In the genomic region with DNA sequence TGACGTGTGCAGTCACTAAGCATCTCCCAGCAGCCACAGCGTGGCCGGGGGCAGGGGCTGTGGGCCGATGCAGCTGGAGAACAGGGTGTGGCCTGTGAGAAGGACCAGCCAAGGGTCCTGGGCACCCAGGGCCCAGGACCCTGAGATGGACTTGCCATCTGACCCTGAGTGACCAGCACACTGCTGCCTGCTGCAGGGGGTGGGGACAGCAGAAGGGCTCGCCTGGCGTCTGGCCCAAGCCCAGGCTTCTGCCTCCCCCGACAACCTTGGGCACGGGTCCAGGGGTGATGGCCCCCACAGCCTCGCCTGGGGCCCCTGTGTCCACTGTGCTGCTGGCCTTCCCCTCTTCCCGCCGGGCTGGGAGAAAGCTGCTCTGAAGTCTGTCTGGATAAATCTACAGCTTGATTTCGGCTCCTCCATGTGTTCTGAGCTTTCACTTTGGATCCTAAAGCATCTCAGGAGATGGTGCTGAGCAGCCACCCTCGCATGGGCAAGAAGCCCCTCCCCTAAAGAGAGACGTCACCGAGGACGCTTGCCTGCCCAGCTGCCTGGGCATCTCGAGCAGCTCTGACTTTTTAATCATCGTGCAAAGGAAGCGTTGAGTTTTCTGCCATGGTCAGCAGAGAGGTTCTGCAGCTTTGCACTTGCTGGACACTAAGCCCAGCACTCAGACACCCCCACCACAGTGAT, we compare ENCODE assay signal across 22 cellular contexts. TPM values are rescaled to one million over a fixed set of nuclear protein-coding genes. Genes with fewer than 3 reads are reported as not detected.
DNase-seq lines count a peak whose midpoint lies in the region; ATAC-seq and TF ChIP-seq lines count a peak whose summit lies in the region.
"Had no signal": no experiment of that assay in that cellular context is flagged by ENCODE, and none has a peak within 500 bp of the region (broad histone marks: within the 10 kb centered on the region; RNA-seq: fewer than 3 reads in every experiment).

No MANE protein-coding gene starts in this region.

- H3K4me3 ChIP-seq in SK-N-SH (ENCODE audit: low read depth in 2 of 2, low read length in 1 of 2): no peak overlapping the region
- H3K4me3 ChIP-seq: MG63, PC-9, SJSA1 had no signal

- ATAC-seq in SK-N-SH treated with all-trans-retinoic acid at 6 μM for 48 hours: no peak
- no peak for ATAC-seq in foreskin keratinocyte
- no peak for ATAC-seq in GM18870 (IDR thresholded peaks at IDR 0.05; ENCODE audit: unreplicated experiment)
- ATAC-seq: HepG2 had no signal

- H3K27ac ChIP-seq in SK-N-SH (ENCODE audit: low read depth in 2 of 2, low read length in 1 of 2) (no peak overlapping the region), cingulate gyrus (ENCODE audit: low read depth, low read length) (peak overlapping the region; percentile 19), foreskin keratinocyte (no peak overlapping the region)
- H3K27ac ChIP-seq: KMS-11, PC-9, SJSA1 had no signal

- no peak overlapping the region for H3K4me2 ChIP-seq in SK-N-SH
- H3K4me2 ChIP-seq: KMS-11, PC-9 had no signal

- no peak for TF ChIP-seq EP300 in SK-N-SH (IDR thresholded peaks at IDR 0.05; ENCODE audit: borderline replicate concordance in 1 of 2, low read depth in 1 of 2, low read length in 1 of 2)

- no peaks in the 10 kb centered on the region for H3F3A ChIP-seq in SK-N-SH (replicated peaks; ENCODE audit: insufficient read depth)

- H2AFZ ChIP-seq in SK-N-SH (ENCODE audit: low read depth): no peak overlapping the region
- H2AFZ ChIP-seq: PC-9 had no signal

- H3K9me3 ChIP-seq in SK-N-SH: no peaks in the 10 kb centered on the region
- H3K9me3 ChIP-seq: Caco-2, MG63, SJSA1 had no signal

- no peaks in the 10 kb centered on the region for H3K27me3 ChIP-seq in SK-N-SH (ENCODE audit: insufficient read depth)
- peaks cover 5% of the 10 kb centered on the region for H3K27me3 ChIP-seq in foreskin keratinocyte
- H3K27me3 ChIP-seq: MG63 had no signal

- no peaks in the 10 kb centered on the region for H3K79me2 ChIP-seq in SK-N-SH (ENCODE audit: insufficient read depth)

- H3K4me1 ChIP-seq in SK-N-SH (ENCODE audit: control insufficient read depth in 1 of 2, insufficient read depth in 2 of 2, low read depth in 1 of 2, low read length in 1 of 2): peaks cover 0 to 36% of the 10 kb centered on the region in 2 experiments; a peak in 1 of 4 replicates
- H3K4me1 ChIP-seq in foreskin keratinocyte: no peaks in the 10 kb centered on the region
- H3K4me1 ChIP-seq: Caco-2, SJSA1 had no signal

- no peaks in the 10 kb centered on the region for H3K36me3 ChIP-seq in SK-N-SH (replicated peaks in 1 of 2; ENCODE audit: control insufficient read depth in 1 of 2, insufficient read depth in 2 of 2, low read length in 1 of 2)
- H3K36me3 ChIP-seq: MG63, SJSA1 had no signal

- WGBS in SK-N-SH (ENCODE audit: low lambda C conversion rate): 16% methylated on average over 9 of the region's 19 CpGs

- TF ChIP-seq CTCF in SK-N-SH (IDR thresholded peaks at IDR 0.05): no peak
- no peak for TF ChIP-seq CTCF in foreskin keratinocyte (conservative IDR thresholded peaks at IDR 0.05)

- POLR2A ChIA-PET in SK-N-SH (lab: Yijun Ruan, JAX): no interaction called here

- no peaks in the 10 kb centered on the region for H3K9me2 ChIP-seq in SK-N-SH

- H3K9ac ChIP-seq in SK-N-SH: no peak overlapping the region
- H3K9ac ChIP-seq: KMS-11 had no signal

- no peaks in the 10 kb centered on the region for H4K20me1 ChIP-seq in SK-N-SH (ENCODE audit: insufficient read depth)

- DNase-seq in SK-N-SH: peak; percentile 80
- DNase-seq in occipital lobe (lab: John Stamatoyannopoulos, UW): peak; percentile 54
- no peak for DNase-seq in NCI-H345 treated with DMSO at 0.1 percent for 48 hours (lab: John Stamatoyannopoulos, UW; ENCODE audit: unreplicated experiment)
- no peak for DNase-seq in activated CD4-positive, alpha-beta T cell treated with anti-CD3 and anti-CD28 coated beads for 1 hour
- DNase-seq in foreskin keratinocyte: no peak
- DNase-seq: Caco-2, DMS153, EL, GOT3, MG63, NCI-H1092, NCI-H2081 treated with DMSO at 0.1 percent for 48 hours, NCI-H345, NCI-H69, PC-9 had no signal

- CTCF ChIA-PET in SK-N-SH (lab: Yijun Ruan, JAX): interaction anchor here (1.1 kb wide), 1 partner anchor 415 kb away, joined by 3 read pairs; no protein-coding TSS in a partner anchor

- no peak for TF ChIP-seq RAD21 in SK-N-SH (IDR thresholded peaks at IDR 0.05; ENCODE audit: low read length)

TF ChIP-seq in SK-N-SH, 30 proteins besides CTCF, POLR2A, EP300 and RAD21:
- TF ChIP-seq MXI1 (IDR thresholded peaks at IDR 0.05; ENCODE audit: low read depth, low read length) (no peak), TCF12 (IDR thresholded peaks at IDR 0.05) (no peak), MEF2A (IDR thresholded peaks at IDR 0.05; ENCODE audit: borderline replicate concordance, low read depth) (no peak), FOSL2 (IDR thresholded peaks at IDR 0.05; ENCODE audit: borderline replicate concordance, low read depth) (no peak), ZBTB33 (IDR thresholded peaks at IDR 0.05; ENCODE audit: borderline replicate concordance, low read depth) (no peak), CHD2 (IDR thresholded peaks at IDR 0.05; ENCODE audit: low read length, partially characterized antibody) (no peak), SMC3 (IDR thresholded peaks at IDR 0.05; ENCODE audit: low read depth, low read length) (no peak), GATA2 (CRISPR knock-in tag; IDR thresholded peaks at IDR 0.05) (no peak)

TF ChIP-seq in SK-N-SH treated with all-trans-retinoic acid at 6 μM for 48 hours, 23 proteins besides CTCF, POLR2A, EP300 and RAD21:
- no peak for TF ChIP-seq TCF4 (CRISPR knock-in tag; IDR thresholded peaks at IDR 0.05; ENCODE audit: borderline replicate concordance)
TF ChIP-seq in SK-N-SH treated with all-trans-retinoic acid at 6 μM for 48 hours: peak in this region for 0.

RNA-seq across cellular contexts. Expression of gene KCNT1, which starts 5.6 kb away (rescaled TPM):
- polyA plus RNA-seq in SK-N-SH (2012; rRNA removed): 0.08 and 0.26 TPM in 2 replicates
- 0.15 and 0.31 TPM in 2 replicates for polyA plus RNA-seq in SK-N-SH (2012; cell fraction: cytosol; rRNA removed)
- 0.89 and 1.3 TPM in 2 replicates for polyA plus RNA-seq in SK-N-SH (2012; cell fraction: nucleus; rRNA removed)
- total RNA-seq in occipital lobe: 2.7 TPM
- total RNA-seq in foreskin keratinocyte: not detected in 2 replicates
- not detected in 2 replicates for polyA plus RNA-seq in foreskin keratinocyte
- total RNA-seq: A673, HepG2, PC-9, SJSA1 had no signal
- polyA plus RNA-seq: HepG2 had no signal

RNA-seq across cellular contexts. Expression of gene SOHLH1, which starts 8.3 kb away (rescaled TPM):
- not detected in 2 replicates for polyA plus RNA-seq in SK-N-SH (2012; rRNA removed)
- polyA plus RNA-seq in SK-N-SH (2012; cell fraction: cytosol; rRNA removed): not detected in 2 replicates
- polyA plus RNA-seq in SK-N-SH (2012; cell fraction: nucleus; rRNA removed): not detected in 2 replicates
- total RNA-seq in occipital lobe: not detected
- total RNA-seq in foreskin keratinocyte: not detected in 2 replicates
- polyA plus RNA-seq in foreskin keratinocyte: not detected in 2 replicates
- total RNA-seq: A673, PC-9, SJSA1 had no signal

RNA-seq across cellular contexts. Expression of gene LCN9, which starts 44.5 kb away (rescaled TPM):
- polyA plus RNA-seq in SK-N-SH (2012; rRNA removed) (not detected in 2 replicates), foreskin keratinocyte (not detected in 2 replicates)
- polyA plus RNA-seq in SK-N-SH (2012; cell fraction: cytosol; rRNA removed): not detected in 2 replicates
- not detected in 2 replicates for polyA plus RNA-seq in SK-N-SH (2012; cell fraction: nucleus; rRNA removed)
- total RNA-seq in occipital lobe (not detected), foreskin keratinocyte (not detected in 2 replicates)
- total RNA-seq: A673, Caco-2, HepG2, PC-9, SJSA1 had no signal
- polyA plus RNA-seq: HepG2 had no signal

Comparison
In these comparisons a context has a peak if more than half of its experiments do, and no peak if none do; other contexts are left out.
1. DNase-seq: peak in SK-N-SH (single experiment) and occipital lobe (single experiment); none in NCI-H345 treated with DMSO at 0.1 percent for 48 hours (single experiment), activated CD4-positive, alpha-beta T cell treated with anti-CD3 and anti-CD28 coated beads for 1 hour (single experiment) and foreskin keratinocyte (0 of 2).